Comparison of ENCODE assay signal across 15 cellular contexts in genomic region chr4:77010841-77011354, GRCh38.
DNase-seq lines count a peak whose midpoint lies in the region; ATAC-seq and TF ChIP-seq lines count a peak whose summit lies in the region.
"Had no signal": no experiment of that assay in that cellular context is flagged by ENCODE, and none has a peak within 500 bp of the region (broad histone marks: within the 10 kb centered on the region; RNA-seq: fewer than 3 reads in every experiment).

No MANE protein-coding gene starts in this region.

- H3K27me3 ChIP-seq in A673 (replicated peaks; ENCODE audit: insufficient read depth, low read depth, low read length, poor library complexity) (no peaks in the 10 kb centered on the region), aorta (ENCODE audit: control insufficient read depth in 1 of 2, insufficient read depth in 2 of 2, low read length in 1 of 2) (no peaks in the 10 kb centered on the region), Caco-2 (replicated peaks; ENCODE audit: control insufficient read depth, insufficient read depth, low read length) (no peaks in the 10 kb centered on the region)
- H3K27me3 ChIP-seq: body of pancreas had no signal

- no peaks in the 10 kb centered on the region for H3K9me3 ChIP-seq in A673 (ENCODE audit: low read depth, low read length, poor library complexity, severe bottlenecking)
- H3K9me3 ChIP-seq in aorta (ENCODE audit: control insufficient read depth, low read length), result no peaks in the 10 kb centered on the region
- no peaks in the 10 kb centered on the region for H3K9me3 ChIP-seq in Caco-2
- H3K9me3 ChIP-seq: body of pancreas had no signal

- H3K36me3 ChIP-seq in A673 (ENCODE audit: insufficient read depth, low read length, poor library complexity, severe bottlenecking) (peaks cover 6% of the 10 kb centered on the region), aorta (ENCODE audit: control insufficient read depth in 1 of 2, insufficient read depth in 2 of 2, low read length in 1 of 2) (peaks cover 0 to 3% of the 10 kb centered on the region in 2 donors), Caco-2 (ENCODE audit: control insufficient read depth, insufficient read depth, low read length) (no peaks in the 10 kb centered on the region; the same call in 1 of the 2 replicates)

- peaks cover 88% of the 10 kb centered on the region for H3K36me3 Mint-ChIP-seq in brain
- peaks cover 55% of the 10 kb centered on the region for H3K36me3 Mint-ChIP-seq in Caco-2 (ENCODE audit: insufficient read depth, unreplicated experiment)

- peaks cover 40% of the 10 kb centered on the region for H3K4me1 ChIP-seq in A673 (ENCODE audit: insufficient read depth, low read length, poor library complexity, severe bottlenecking)
- H3K4me1 ChIP-seq in aorta (ENCODE audit: control insufficient read depth in 1 of 2, insufficient read depth in 2 of 2, low read length in 2 of 2), result peaks cover 6 to 12% of the 10 kb centered on the region in 2 donors
- H3K4me1 ChIP-seq in Caco-2, result peaks cover 11% of the 10 kb centered on the region; the same call in 1 of the 2 replicates
- H3K4me1 ChIP-seq: parathyroid adenoma had no signal

- intact Hi-C loops in A673 (cut with micrococcal nuclease; ENCODE audit: unreplicated experiment), result no loop called here
- intact Hi-C loops in aorta (cut with DNase I), result no loop called here
- intact Hi-C loops in Caco-2 (cut with micrococcal nuclease; ENCODE audit: unreplicated experiment), result no loop called here

- H3K27ac Mint-ChIP-seq in brain (peak overlapping the region in 3 of 5 experiments; percentile 20 to 55 (median 52)), Caco-2 (ENCODE audit: unreplicated experiment) (no peak overlapping the region)

- H3K27ac ChIP-seq in A673 (ENCODE audit: low read depth, low read length, poor library complexity, severe bottlenecking) (no peak overlapping the region), aorta (ENCODE audit: low read depth in 1 of 2, low read length in 2 of 2) (no peak overlapping the region)
- H3K27ac ChIP-seq: body of pancreas, parathyroid adenoma had no signal

- DNase-seq in A673 (ENCODE audit: low spot score), result peak; percentile 47
- peak; percentile 46 for DNase-seq in HT-29 (ENCODE audit: low spot score)
- peak; percentile 86 for DNase-seq in kidney tubule cell (ENCODE audit: low spot score)
- DNase-seq in aorta, result no peak
- DNase-seq in Caco-2, result no peak
- DNase-seq in NCI-H1417 treated with DMSO at 0.1 percent for 48 hours (lab: John Stamatoyannopoulos, UW), result no peak
- DNase-seq: activated T-cell treated with anti-CD3 and anti-CD28 coated beads for 4 hours; body of pancreas; NCI-H2171 treated with DMSO at 0.1 percent for 48 hours; NK-92 treated with Interleukin-12 subunit alpha and Interleukin-12 subunit beta, amount 100 ng/mL, for 24 hours; stimulated activated CD8-positive, alpha-beta memory T cell treated with anti-CD3 and anti-CD28 coated beads, Interleukin-4, amount 100 ng/mL, for 48 hours had no signal

- H3K9me3 Mint-ChIP-seq in brain (no peaks in the 10 kb centered on the region), Caco-2 (ENCODE audit: unreplicated experiment) (no peaks in the 10 kb centered on the region)

- TF ChIP-seq CTCF in A673 (conservative IDR thresholded peaks at IDR 0.05; ENCODE audit: low read depth, low read length) (no peak), brain (conservative IDR thresholded peaks at IDR 0.05) (no peak), Caco-2 (IDR thresholded peaks at IDR 0.05; ENCODE audit: insufficient read depth in 1 of 2, low read depth in 1 of 2, low read length in 1 of 2, severe bottlenecking in 1 of 2, unreplicated experiment in 1 of 2) (no peak)

- BruUV-seq in A673 (replicated peaks; lab: Mats Ljungman, UMichigan) (no TSS peak), Caco-2 (replicated peaks; lab: Mats Ljungman, UMichigan) (no TSS peak)

- H3K27me3 Mint-ChIP-seq in brain, result no peaks in the 10 kb centered on the region
- no peaks in the 10 kb centered on the region for H3K27me3 Mint-ChIP-seq in Caco-2 (ENCODE audit: insufficient read depth, unreplicated experiment)

- POLR2A ChIA-PET in A673 (lab: Charles Lee; ENCODE audit: low non-redundant PET), result no interaction called here
- POLR2A ChIA-PET in Caco-2 (lab: Charles Lee), result no interaction called here

- H3K4me1 Mint-ChIP-seq in brain (peaks cover 50% of the 10 kb centered on the region), Caco-2 (ENCODE audit: low read depth, unreplicated experiment) (peaks cover 18% of the 10 kb centered on the region)

- H3K4me3 ChIP-seq in A673 (ENCODE audit: low read depth, low read length, poor library complexity, severe bottlenecking), result no peak overlapping the region
- H3K4me3 ChIP-seq in aorta (ENCODE audit: low read length in 2 of 2), result no peak overlapping the region
- no peak overlapping the region for H3K4me3 ChIP-seq in Caco-2 (ENCODE audit: low read depth, low read length)
- H3K4me3 ChIP-seq: body of pancreas, lung had no signal

- WGBS in aorta, 2 donors, result 93 to 97% methylated on average over 3 of the region's 3 CpGs

- H3K4me3 Mint-ChIP-seq in brain (no peak overlapping the region), Caco-2 (ENCODE audit: unreplicated experiment) (no peak overlapping the region)

- CTCF ChIA-PET in A673 (lab: Charles Lee) (no interaction called here), Caco-2 (lab: Charles Lee) (no interaction called here)

- ATAC-seq in GM19467 (IDR thresholded peaks at IDR 0.05; ENCODE audit: unreplicated experiment), result no peak
- ATAC-seq in aorta (ENCODE audit: low FRiP score), result no peak
- ATAC-seq: body of pancreas had no signal

Comparison
In these comparisons a context has a peak if more than half of its experiments do, and no peak if none do; other contexts are left out.
1. DNase-seq: peak in A673 (single experiment), HT-29 (single experiment) and kidney tubule cell (single experiment); none in aorta (0 of 2), Caco-2 (0 of 2) and NCI-H1417 treated with DMSO at 0.1 percent for 48 hours (single experiment).